In genomic region chr10:76547352-76547972, GRCh38 we compare ENCODE assay signal across 7 cellular contexts.
A peak's percentile ranks its signal among the peaks of the same experiment; 100 is the strongest.
DNase-seq lines count a peak whose midpoint lies in the region; ATAC-seq and TF ChIP-seq lines count a peak whose summit lies in the region.

No MANE protein-coding gene starts in this region.

- DNase-seq in NCI-H2081 (lab: John Stamatoyannopoulos, UW) (peak; percentile 77 to 83), UCSD-AML1 (lab: John Stamatoyannopoulos, UW; ENCODE audit: unreplicated experiment) (peak; percentile 53), choroid plexus epithelial cell (ENCODE audit: low read depth) (peak; percentile 87), kidney tubule cell (ENCODE audit: low spot score) (peak; percentile 73)
- DNase-seq in stimulated activated CD4-positive, alpha-beta T cell treated with anti-CD3 and anti-CD28 coated beads, Interleukin-4, amount 100 ng/mL, for 48 hours (ENCODE audit: low read depth in 2 of 2) = peak; percentile 50

- no peak overlapping the region for H3K4me3 ChIP-seq in choroid plexus epithelial cell (ENCODE audit: low read depth, low read length)

- ATAC-seq in HG02870 (IDR thresholded peaks at IDR 0.05; ENCODE audit: unreplicated experiment) = peak; percentile 66

- peak; percentile 73 for TF ChIP-seq CTCF in GM12874 (IDR thresholded peaks at IDR 0.05; ENCODE audit: insufficient read depth, low read depth, low read length)
- peak; percentile 87 for TF ChIP-seq CTCF in choroid plexus epithelial cell (conservative IDR thresholded peaks at IDR 0.05; ENCODE audit: low read depth, low read length)
